In genomic region chr10:14093735-14094484, GRCh38 we compare ENCODE assay signal across 8 cellular contexts.
A peak's percentile ranks its signal among the peaks of the same experiment; 100 is the strongest.
DNase-seq lines count a peak whose midpoint lies in the region; ATAC-seq and TF ChIP-seq lines count a peak whose summit lies in the region.

No MANE protein-coding gene starts in this region.

- H3K4me1 ChIP-seq in Caco-2 (no peaks in the 10 kb centered on the region), colonic mucosa (no peaks in the 10 kb centered on the region), mesenchymal stem cell (ENCODE audit: control insufficient read depth, insufficient read depth, low read depth, low read length) (peaks cover 6% of the 10 kb centered on the region)

- no peak overlapping the region for H3K4me2 ChIP-seq in mesenchymal stem cell (ENCODE audit: low read length, poor library complexity, severe bottlenecking)

- ATAC-seq in HG02763 (IDR thresholded peaks at IDR 0.05; ENCODE audit: unreplicated experiment) (no peak), GM19455 (IDR thresholded peaks at IDR 0.05; ENCODE audit: unreplicated experiment) (no peak)

- POLR2A ChIA-PET in Caco-2 (lab: Charles Lee): interaction anchor here (0.7 to 1.5 kb wide), 2 partner anchors 53 to 92 kb away, joined by 3 to 6 read pairs; no protein-coding TSS in a partner anchor

- no peaks in the 10 kb centered on the region for H3K79me1 ChIP-seq in mesenchymal stem cell (replicated peaks; ENCODE audit: low read length, poor library complexity, severe bottlenecking)

- H3K18ac ChIP-seq in mesenchymal stem cell (ENCODE audit: low read depth in 1 of 2, low read length in 2 of 2): no peak overlapping the region

- H3K4me3 Mint-ChIP-seq in Caco-2 (ENCODE audit: unreplicated experiment): no peak overlapping the region

- no peaks in the 10 kb centered on the region for H3K4me1 Mint-ChIP-seq in Caco-2 (ENCODE audit: low read depth, unreplicated experiment)

- no peak overlapping the region for H3K4ac ChIP-seq in mesenchymal stem cell (ENCODE audit: low read depth in 1 of 2, low read length in 2 of 2)

- no TSS peak for BruUV-seq in Caco-2 (replicated peaks; lab: Mats Ljungman, UMichigan)

- peak overlapping the region in 1 of 2 experiments; percentile 15 for H2BK12ac ChIP-seq in mesenchymal stem cell (ENCODE audit: low read length in 2 of 2)

- no peak overlapping the region for H3K27ac Mint-ChIP-seq in Caco-2 (ENCODE audit: unreplicated experiment)

- 53% methylated on average over 14 of the region's 14 CpGs for WGBS in mesenchymal stem cell

- intact Hi-C loops in Caco-2 (cut with micrococcal nuclease; ENCODE audit: unreplicated experiment) (loop anchor here (1.0 to 5.0 kb wide), 2 partner anchors 147 to 307 kb away; no protein-coding TSS in a partner anchor), colonic mucosa (cut with DNase I) (loop anchor here (10.0 kb wide), 1 partner anchor 309 kb away; no protein-coding TSS in a partner anchor)

- no peak overlapping the region for H2BK15ac ChIP-seq in mesenchymal stem cell (ENCODE audit: low read depth, poor library complexity, severe bottlenecking)

- H3K4me3 ChIP-seq in Caco-2 (ENCODE audit: low read depth, low read length): no peak overlapping the region
- no peak overlapping the region for H3K4me3 ChIP-seq in LNCaP clone FGC (ENCODE audit: low read depth, low read length)
- no peak overlapping the region for H3K4me3 ChIP-seq in colonic mucosa
- H3K4me3 ChIP-seq in mesenchymal stem cell (ENCODE audit: insufficient read depth in 1 of 2, low read depth in 1 of 2, low read length in 2 of 2): no peak overlapping the region

- DNase-seq in Caco-2 (peak in 1 of 2 experiments; percentile 51), LNCaP clone FGC (ENCODE audit: low read depth) (peak; percentile 7), colonic mucosa (no peak), mesenchymal stem cell (peak; percentile 53), mucosa of gallbladder (ENCODE audit: low spot score) (no peak), HUDEP-2 (lab: John Stamatoyannopoulos, UW; ENCODE audit: unreplicated experiment in 76 of 76) (no peak)

- H3K27ac ChIP-seq in colonic mucosa: no peak overlapping the region
- no peak overlapping the region for H3K27ac ChIP-seq in mesenchymal stem cell (ENCODE audit: low read length, poor library complexity, severe bottlenecking)

- H4K8ac ChIP-seq in mesenchymal stem cell (ENCODE audit: low read length): no peak overlapping the region

- no peak overlapping the region for H3K23ac ChIP-seq in mesenchymal stem cell (ENCODE audit: low read length in 2 of 2)

- H3K9me3 Mint-ChIP-seq in Caco-2 (ENCODE audit: unreplicated experiment): no peaks in the 10 kb centered on the region

- no peak overlapping the region for H3K9ac ChIP-seq in colonic mucosa (ENCODE audit: low read depth in 2 of 2, low read length in 2 of 2)
- H3K9ac ChIP-seq in mesenchymal stem cell (ENCODE audit: low read length): no peak overlapping the region

- no peak overlapping the region for H2BK120ac ChIP-seq in mesenchymal stem cell (ENCODE audit: low read depth, low read length)

- H3K36me3 ChIP-seq in Caco-2 (ENCODE audit: control insufficient read depth, insufficient read depth, low read length): no peaks in the 10 kb centered on the region
- no peaks in the 10 kb centered on the region for H3K36me3 ChIP-seq in colonic mucosa
- H3K36me3 ChIP-seq in mesenchymal stem cell (ENCODE audit: control insufficient read depth in 1 of 2, insufficient read depth in 2 of 2, low read depth in 1 of 2, low read length in 2 of 2): no peaks in the 10 kb centered on the region

- TF ChIP-seq CTCF in Caco-2 (IDR thresholded peaks at IDR 0.05; ENCODE audit: insufficient read depth in 1 of 2, low read depth in 1 of 2, low read length in 1 of 2, severe bottlenecking in 1 of 2, unreplicated experiment in 1 of 2) (peak; percentile 24 to 53), LNCaP clone FGC (IDR thresholded peaks at IDR 0.05; ENCODE audit: control insufficient read depth, extremely low read depth, insufficient read depth) (peak; percentile 69), colonic mucosa (IDR thresholded peaks at IDR 0.05) (peak; percentile 16)

- H3K27me3 ChIP-seq in Caco-2 (replicated peaks; ENCODE audit: control insufficient read depth, insufficient read depth, low read length): no peaks in the 10 kb centered on the region
- H3K27me3 ChIP-seq in colonic mucosa: no peaks in the 10 kb centered on the region
- H3K27me3 ChIP-seq in mesenchymal stem cell (ENCODE audit: control insufficient read depth in 1 of 2, insufficient read depth in 1 of 2, low read length in 2 of 2): no peaks in the 10 kb centered on the region

- no peaks in the 10 kb centered on the region for H3K27me3 Mint-ChIP-seq in Caco-2 (ENCODE audit: insufficient read depth, unreplicated experiment)

- CTCF ChIA-PET in Caco-2 (lab: Charles Lee): interaction anchor here (0.5 to 1.6 kb wide), 22 partner anchors 11 to 776 kb away, joined by 3 to 12 read pairs (median 4); no protein-coding TSS in a partner anchor

- H2AK5ac ChIP-seq in mesenchymal stem cell (ENCODE audit: low read length, severe bottlenecking): peak overlapping the region; percentile 18

- H2AFZ ChIP-seq in mesenchymal stem cell (ENCODE audit: low read depth, low read length): no peak overlapping the region

- H3K36me3 Mint-ChIP-seq in Caco-2 (ENCODE audit: insufficient read depth, unreplicated experiment): no peaks in the 10 kb centered on the region

- H2BK5ac ChIP-seq in mesenchymal stem cell (ENCODE audit: low read depth, low read length, poor library complexity, severe bottlenecking): no peak overlapping the region

- H4K91ac ChIP-seq in mesenchymal stem cell (ENCODE audit: low read length): no peak overlapping the region

- H3K9me3 ChIP-seq in Caco-2: no peaks in the 10 kb centered on the region
- no peaks in the 10 kb centered on the region for H3K9me3 ChIP-seq in colonic mucosa
- H3K9me3 ChIP-seq in mesenchymal stem cell (ENCODE audit: control insufficient read depth, low read length): no peaks in the 10 kb centered on the region

- no peak overlapping the region for H3K14ac ChIP-seq in mesenchymal stem cell (ENCODE audit: low read length in 2 of 2)

Comparison
In these comparisons a context has a peak if more than half of its experiments do, and no peak if none do; other contexts are left out.
1. DNase-seq: peak in LNCaP clone FGC (single experiment) and mesenchymal stem cell (single experiment); none in colonic mucosa (single experiment), mucosa of gallbladder (single experiment) and HUDEP-2 (0 of 76).
2. CTCF ChIP-seq: peak in every context shown above with its lines; median percentile 69 in LNCaP clone FGC; 38 in Caco-2; 16 in colonic mucosa.